Comparison of ENCODE assay signal across 8 cellular contexts in the genomic region with DNA sequence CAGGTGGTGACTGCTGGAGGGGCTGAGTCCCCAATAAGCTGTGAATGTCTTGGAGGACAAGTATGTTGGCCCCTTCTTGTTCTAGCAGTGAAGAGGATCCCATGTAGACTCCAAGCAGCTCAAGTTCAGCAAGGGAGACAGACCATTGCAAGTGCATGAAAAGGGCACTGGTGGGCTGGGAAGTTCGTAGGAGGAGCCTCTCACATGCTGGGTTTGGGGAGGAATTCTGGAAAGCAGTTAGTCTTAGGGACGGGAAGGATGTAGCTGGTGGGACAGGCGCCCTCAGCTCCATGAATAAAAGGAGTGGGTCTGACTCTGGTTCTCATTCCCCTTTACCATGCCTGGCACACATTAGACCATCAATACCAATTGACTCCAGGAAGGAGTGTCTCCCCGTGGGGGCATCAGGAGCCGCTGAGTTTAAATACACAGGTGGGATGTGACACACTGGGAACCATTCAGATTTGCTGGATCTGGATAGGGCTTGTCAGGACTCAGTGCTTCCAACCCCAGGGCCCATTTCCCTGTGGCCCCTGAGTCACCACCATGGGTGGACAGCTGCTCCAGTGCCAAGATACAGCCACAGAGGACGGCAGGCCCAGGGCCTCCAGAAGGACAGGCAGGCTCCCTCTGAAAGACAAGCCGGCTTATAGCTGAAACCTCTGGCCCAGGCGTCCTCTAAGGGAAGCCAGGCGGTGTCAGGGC. TPM values are rescaled to one million over a fixed set of nuclear protein-coding genes. Genes with fewer than 3 reads are reported as not detected.
A peak's percentile ranks its signal among the peaks of the same experiment; 100 is the strongest.
DNase-seq lines count a peak whose midpoint lies in the region; ATAC-seq, FAIRE-seq and TF ChIP-seq lines count a peak whose summit lies in the region.

No MANE protein-coding gene starts in this region.

- no peaks in the 10 kb centered on the region for H3K4me1 ChIP-seq in A673 (ENCODE audit: insufficient read depth, low read length, poor library complexity, severe bottlenecking)
- H3K4me1 ChIP-seq in iPS DF 6.9 (ENCODE audit: control insufficient read depth, insufficient read depth, low read length) = peaks cover 1% of the 10 kb centered on the region; the same call in 1 of the 2 replicates
- peaks cover 0 to 9% of the 10 kb centered on the region in 2 donors for H3K4me1 ChIP-seq in thoracic aorta (ENCODE audit: control insufficient read depth in 1 of 2, low read depth in 2 of 2)

- no TSS peak for BruUV-seq in A673 (replicated peaks; lab: Mats Ljungman, UMichigan)

- H3K27ac ChIP-seq in A673 (ENCODE audit: low read depth, low read length, poor library complexity, severe bottlenecking) (no peak overlapping the region), iPS DF 6.9 (ENCODE audit: low read length) (no peak overlapping the region), thoracic aorta (no peak overlapping the region)

- CTCF ChIA-PET in A673 (lab: Charles Lee) (interaction anchor here (1.0 kb wide), 1 partner anchor 209 kb away, joined by 3 read pairs; the partner anchor contains the start of gene ACAA1), T-cell (lab: Charles Lee) (interaction anchor here (1.0 to 2.3 kb wide), 9 partner anchors 10 to 371 kb away, joined by 3 to 19 read pairs (median 4); partner anchors contain the start of gene ACAA1 (in 1 of the 2))

- H3K4me3 ChIP-seq in A673 (ENCODE audit: low read depth, low read length, poor library complexity, severe bottlenecking) (peak overlapping the region; percentile 56), iPS DF 6.9 (ENCODE audit: low read length) (peak overlapping the region; percentile 53; the same call in 1 of the 2 replicates), thoracic aorta (peak overlapping the region; percentile 84)

- peak overlapping the region in 2 of 3 donors; percentile 75 to 85 for H3K4me3 Mint-ChIP-seq in T-cell

- no peaks in the 10 kb centered on the region for H3K27me3 Mint-ChIP-seq in T-cell

- H3K27ac Mint-ChIP-seq in T-cell = no peak overlapping the region

- TF ChIP-seq CTCF in A673 (conservative IDR thresholded peaks at IDR 0.05; ENCODE audit: low read depth, low read length) (no peak), thoracic aorta (IDR thresholded peaks at IDR 0.05) (no peak), D721Med (IDR thresholded peaks at IDR 0.05; ENCODE audit: insufficient read depth, missing control alignments) (no peak)

- POLR2A ChIA-PET in A673 (lab: Charles Lee; ENCODE audit: low non-redundant PET) (interaction anchor here (0.6 kb wide), 1 partner anchor 272 kb away, joined by 3 read pairs; no protein-coding TSS in a partner anchor), T-cell (lab: Charles Lee) (interaction anchor here (0.6 to 1.1 kb wide), 2 partner anchors 181 to 191 kb away, joined by 3 to 4 read pairs; partner anchors contain the start of gene OXSR1 (in 1 of the 2))

- WGBS in iPS DF 6.9 (ENCODE audit: insufficient coverage, insufficient read length) = no CpG with 5 or more reads among the region's 9 CpGs

- H3K4me1 Mint-ChIP-seq in T-cell = peaks cover 3 to 6% (median 4%) of the 10 kb centered on the region in 3 donors

- H3K9me3 ChIP-seq in A673 (ENCODE audit: low read depth, low read length, poor library complexity, severe bottlenecking) = no peaks in the 10 kb centered on the region
- H3K9me3 ChIP-seq in iPS DF 6.9 (ENCODE audit: control insufficient read depth, insufficient read depth, low read length) = no peaks in the 10 kb centered on the region
- no peaks in the 10 kb centered on the region for H3K9me3 ChIP-seq in thoracic aorta

- FAIRE-seq in D721Med (lab: Jason Lieb, UNC) = no peak
- no peak for FAIRE-seq in RCC 7860 (lab: Jason Lieb, UNC)

- intact Hi-C loops in A673 (cut with micrococcal nuclease; ENCODE audit: unreplicated experiment) = loop anchor here (5.0 to 10.0 kb wide), 2 partner anchors 136 to 211 kb away; partner anchors contain the start of genes ACAA1 and MYD88

- ATAC-seq in GM21619 (IDR thresholded peaks at IDR 0.05; ENCODE audit: unreplicated experiment) = peak; percentile 29
- ATAC-seq in T-cell (replicated peaks in 1 of 4) = no peak
- peak; percentile 52 for ATAC-seq in thoracic aorta (ENCODE audit: insufficient number of reproducible peaks, low FRiP score, low read depth)

- no peaks in the 10 kb centered on the region for H3K9me3 Mint-ChIP-seq in T-cell

- no peaks in the 10 kb centered on the region for H3K36me3 ChIP-seq in A673 (ENCODE audit: insufficient read depth, low read length, poor library complexity, severe bottlenecking)
- H3K36me3 ChIP-seq in iPS DF 6.9 (ENCODE audit: control insufficient read depth, insufficient read depth, low read length) = no peaks in the 10 kb centered on the region
- H3K36me3 ChIP-seq in thoracic aorta = no peaks in the 10 kb centered on the region

- H3K36me3 Mint-ChIP-seq in T-cell = no peaks in the 10 kb centered on the region

- H3K27me3 ChIP-seq in A673 (replicated peaks; ENCODE audit: insufficient read depth, low read depth, low read length, poor library complexity) (no peaks in the 10 kb centered on the region), iPS DF 6.9 (ENCODE audit: control insufficient read depth, insufficient read depth, low read length) (peaks cover 2% of the 10 kb centered on the region; the same call in 1 of the 2 replicates), thoracic aorta (replicated peaks; ENCODE audit: insufficient read depth) (no peaks in the 10 kb centered on the region)

- DNase-seq in A673 (ENCODE audit: low spot score) (no peak), T-cell (no peak), iPS DF 6.9 (ENCODE audit: low read depth, low spot score) (no peak), thoracic aorta (ENCODE audit: low spot score) (no peak), D721Med (ENCODE audit: insufficient read length, low spot score) (no peak), RCC 7860 (ENCODE audit: low spot score) (no peak), NCI-H1092 (lab: John Stamatoyannopoulos, UW) (no peak)

RNA-seq across cellular contexts. Expression of gene XYLB, which starts 0.6 kb away (rescaled TPM):
- total RNA-seq in A673 (2021) (3.6 and 4.7 TPM in 2 replicates), T-cell (1 to 10 TPM in 3 of 5 donors, under 1 TPM in 2; 0.59 to 1.9 (median 1.0) TPM), thoracic aorta (10 to 100 TPM in 1 of 2 donors, 1 to 10 TPM in 1; 1.8 to 38.7 TPM)

Comparison
In these comparisons a context has a peak if more than half of its experiments do, and no peak if none do; other contexts are left out.
1. ATAC-seq: peak in GM21619 (single experiment) and thoracic aorta (single experiment); none in T-cell (0 of 4).
2. Peak in every context shown above with its lines, with median percentiles within 50 percentile points of each other: H3K4me3 ChIP-seq.